15 cellular contexts compared by ENCODE assay signal in genomic region chr3:50157821-50158556, GRCh38. TPM values are rescaled to one million over a fixed set of nuclear protein-coding genes. Genes with fewer than 3 reads are reported as not detected.
A peak's percentile ranks its signal among the peaks of the same experiment; 100 is the strongest.
DNase-seq lines count a peak whose midpoint lies in the region; ATAC-seq, FAIRE-seq and TF ChIP-seq lines count a peak whose summit lies in the region.
"Had no signal": no experiment of that assay in that cellular context is flagged by ENCODE, and none has a peak within 500 bp of the region (broad histone marks: within the 10 kb centered on the region; RNA-seq: fewer than 3 reads in every experiment).

No MANE protein-coding gene starts in this region.

- no peaks in the 10 kb centered on the region for H3K36me3 ChIP-seq in astrocyte (ENCODE audit: insufficient read depth, low read length)
- H3K36me3 ChIP-seq in left lung = no peaks in the 10 kb centered on the region
- H3K36me3 ChIP-seq in tibial nerve = no peaks in the 10 kb centered on the region

- TF ChIP-seq EP300 in tibial nerve (IDR thresholded peaks at IDR 0.05) = no peak

- H3K4me3 ChIP-seq in astrocyte (ENCODE audit: insufficient read depth, low read depth, low read length) (no peak overlapping the region), left lung (peak overlapping the region in 1 of 2 donors; percentile 50), tibial nerve (peak overlapping the region in 1 of 4 donors; percentile 56)

- no peak for TF ChIP-seq CTCF in astrocyte (IDR thresholded peaks at IDR 0.05; ENCODE audit: insufficient read depth, low read depth, low read length)
- no peak for TF ChIP-seq CTCF in left lung (IDR thresholded peaks at IDR 0.05)
- TF ChIP-seq CTCF in tibial nerve (IDR thresholded peaks at IDR 0.05) = no peak

- H3K79me2 ChIP-seq in astrocyte (ENCODE audit: insufficient read depth, low read length) = no peaks in the 10 kb centered on the region

- no peak overlapping the region for H3K9ac ChIP-seq in astrocyte (ENCODE audit: low read length)

- no peaks in the 10 kb centered on the region for H3K9me3 ChIP-seq in astrocyte (ENCODE audit: insufficient read depth, low read depth, low read length)
- no peaks in the 10 kb centered on the region for H3K9me3 ChIP-seq in left lung
- no peaks in the 10 kb centered on the region for H3K9me3 ChIP-seq in tibial nerve

- no peak for TF ChIP-seq POLR2A in tibial nerve (IDR thresholded peaks at IDR 0.05)

- H3K27me3 Mint-ChIP-seq in astrocyte (ENCODE audit: low read depth, unreplicated experiment) = peaks cover 46% of the 10 kb centered on the region
- H3K27me3 Mint-ChIP-seq in activated naive CD4-positive, alpha-beta T cell treated with anti-CD3 and anti-CD28 coated beads for 36 hours (ENCODE audit: low read depth) = peaks cover 26% of the 10 kb centered on the region

- no peak for FAIRE-seq in astrocyte (lab: Jason Lieb, UNC)
- FAIRE-seq: A204.1 had no signal

- 76 to 77% methylated on average over 11 to 12 of the region's 12 CpGs for WGBS in tibial nerve, 2 donors

- H3K4me2 ChIP-seq in astrocyte (ENCODE audit: low read length) = no peak overlapping the region

- no peaks in the 10 kb centered on the region for H3K36me3 Mint-ChIP-seq in astrocyte (ENCODE audit: low read depth, unreplicated experiment)
- no peaks in the 10 kb centered on the region for H3K36me3 Mint-ChIP-seq in activated naive CD4-positive, alpha-beta T cell treated with anti-CD3 and anti-CD28 coated beads for 36 hours (ENCODE audit: low read depth)

- no peak overlapping the region for H3K27ac ChIP-seq in astrocyte (ENCODE audit: low read depth, low read length)
- peak overlapping the region; percentile 53 to 57 for H3K27ac ChIP-seq in left lung
- peak overlapping the region in 3 of 4 donors; percentile 4 to 59 (median 19) for H3K27ac ChIP-seq in tibial nerve
- H3K27ac ChIP-seq: VCaP had no signal

- peak; percentile 18 for DNase-seq in NCI-H1105 treated with DMSO at 0.1 percent for 48 hours (lab: John Stamatoyannopoulos, UW)
- DNase-seq in NCI-H1105 (lab: John Stamatoyannopoulos, UW) = no peak
- no peak for DNase-seq in astrocyte (ENCODE audit: low read depth)
- no peak for DNase-seq in left lung
- DNase-seq in tibial nerve (ENCODE audit: low spot score in 2 of 2) = no peak
- DNase-seq in amniotic stem cell (lab: John Stamatoyannopoulos, UW) = no peak
- DNase-seq in effector CD8-positive, alpha-beta T cell (lab: John Stamatoyannopoulos, UW) = no peak
- no peak for DNase-seq in activated naive CD4-positive, alpha-beta T cell treated with anti-CD3 and anti-CD28 coated beads for 36 hours
- DNase-seq: NCI-H1048, posterior cingulate gyrus had no signal

- peaks cover 13% of the 10 kb centered on the region for H3K4me1 Mint-ChIP-seq in astrocyte (ENCODE audit: low read depth, unreplicated experiment)
- peaks cover 6% of the 10 kb centered on the region for H3K4me1 Mint-ChIP-seq in activated naive CD4-positive, alpha-beta T cell treated with anti-CD3 and anti-CD28 coated beads for 36 hours (ENCODE audit: low read depth)

- ATAC-seq in left lung = no peak

- CTCF ChIA-PET in activated naive CD4-positive, alpha-beta T cell treated with anti-CD3 and anti-CD28 coated beads for 36 hours (lab: Charles Lee) = interaction anchor here (0.5 to 1.2 kb wide), 3 partner anchors 33 to 684 kb away, joined by 3 to 6 read pairs (median 3); partner anchors contain the start of gene GNAT1

- H3K4me3 Mint-ChIP-seq in astrocyte (ENCODE audit: unreplicated experiment) = no peak overlapping the region
- H3K4me3 Mint-ChIP-seq in activated naive CD4-positive, alpha-beta T cell treated with anti-CD3 and anti-CD28 coated beads for 36 hours = no peak overlapping the region
- H3K4me3 Mint-ChIP-seq: dendritic cell treated with granulocyte-macrophage colony-stimulating factor and Interleukin-4, amounts not matched to agents 40 ng/mL and 50 ng/mL, for 4 days had no signal

- no peak overlapping the region for H2AFZ ChIP-seq in astrocyte (ENCODE audit: low read depth, low read length)

- peaks cover 2% of the 10 kb centered on the region for H3K9me3 Mint-ChIP-seq in astrocyte (ENCODE audit: unreplicated experiment)
- no peaks in the 10 kb centered on the region for H3K9me3 Mint-ChIP-seq in activated naive CD4-positive, alpha-beta T cell treated with anti-CD3 and anti-CD28 coated beads for 36 hours
- H3K9me3 Mint-ChIP-seq: activated T-helper 2 cell treated with anti-CD3 and anti-CD28 coated beads, Interferon-gamma antibody, Interleukin-2, Interleukin-4, amounts not matched to agents 10 μg/mL and 5 μg/mL and 100 μg/mL, durations not matched to agents 14 hours and 24 hours and 36 hours; dendritic cell treated with granulocyte-macrophage colony-stimulating factor and Interleukin-4, amounts not matched to agents 40 ng/mL and 50 ng/mL, for 4 days had no signal

- H3K4me1 ChIP-seq in astrocyte (ENCODE audit: insufficient read depth, low read length) (peaks cover 20% of the 10 kb centered on the region), left lung (peaks cover 15 to 64% of the 10 kb centered on the region in 2 donors), tibial nerve (peaks cover 0 to 82% (median 22%) of the 10 kb centered on the region in 4 donors)

- peak overlapping the region; percentile 58 for H3K27ac Mint-ChIP-seq in astrocyte (ENCODE audit: unreplicated experiment)
- no peak overlapping the region for H3K27ac Mint-ChIP-seq in activated naive CD4-positive, alpha-beta T cell treated with anti-CD3 and anti-CD28 coated beads for 36 hours
- H3K27ac Mint-ChIP-seq: activated T-helper 2 cell treated with anti-CD3 and anti-CD28 coated beads, Interferon-gamma antibody, Interleukin-2, Interleukin-4, amounts not matched to agents 10 μg/mL and 5 μg/mL and 100 μg/mL, durations not matched to agents 14 hours and 24 hours and 36 hours; dendritic cell treated with granulocyte-macrophage colony-stimulating factor and Interleukin-4, amounts not matched to agents 40 ng/mL and 50 ng/mL, for 4 days had no signal

- H4K20me1 ChIP-seq in astrocyte (ENCODE audit: insufficient read depth, low read length) = no peaks in the 10 kb centered on the region

- intact Hi-C loops in left lung (cut with DNase I) = no loop called here
- intact Hi-C loops in activated naive CD4-positive, alpha-beta T cell treated with anti-CD3 and anti-CD28 coated beads for 36 hours (cut with micrococcal nuclease) = no loop called here

- H3K27me3 ChIP-seq in astrocyte (ENCODE audit: insufficient read depth, low read length) (peaks cover 9% of the 10 kb centered on the region), left lung (peaks cover 8 to 47% of the 10 kb centered on the region in 2 donors), tibial nerve (peaks cover 0 to 24% of the 10 kb centered on the region in 2 donors)

RNA-seq across cellular contexts. Expression of gene SEMA3F, which starts 2.9 kb away (rescaled TPM):
- total RNA-seq in astrocyte (5.1 and 6.6 TPM in 2 replicates), left lung (10 to 100 TPM; 26.0 to 56.2 TPM), tibial nerve (10 to 100 TPM; 14.4 to 58.5 (median 17.4) TPM)
- not detected for total RNA-seq in activated naive CD4-positive, alpha-beta T cell treated with anti-CD3 and anti-CD28 coated beads for 36 hours

RNA-seq across cellular contexts. Expression of gene GNAT1, which starts 33.4 kb away (rescaled TPM):
- total RNA-seq in astrocyte = not detected in 2 replicates
- total RNA-seq in left lung = not detected
- total RNA-seq in tibial nerve = not detected
- not detected for total RNA-seq in activated naive CD4-positive, alpha-beta T cell treated with anti-CD3 and anti-CD28 coated beads for 36 hours
- total RNA-seq: activated T-helper 2 cell treated with anti-CD3 and anti-CD28 coated beads, Interferon-gamma antibody, Interleukin-2, Interleukin-4, amounts not matched to agents 10 μg/mL and 5 μg/mL and 100 μg/mL, durations not matched to agents 14 hours and 24 hours and 36 hours; RPMI7951 had no signal

RNA-seq across cellular contexts. Expression of gene SLC38A3, which starts 47.1 kb away (rescaled TPM):
- total RNA-seq in astrocyte (0.68 and 1.9 TPM in 2 replicates), left lung (under 1 TPM in 1 of 2 donors, not detected in 1; 0.23 TPM), tibial nerve (1 to 10 TPM in 2 of 4 donors, under 1 TPM in 2; 0.21 to 8.1 (median 1.5) TPM)
- total RNA-seq in activated naive CD4-positive, alpha-beta T cell treated with anti-CD3 and anti-CD28 coated beads for 36 hours = not detected
- total RNA-seq: activated T-helper 2 cell treated with anti-CD3 and anti-CD28 coated beads, Interferon-gamma antibody, Interleukin-2, Interleukin-4, amounts not matched to agents 10 μg/mL and 5 μg/mL and 100 μg/mL, durations not matched to agents 14 hours and 24 hours and 36 hours; RPMI7951 had no signal
